ENCODE assay signal across 8 cellular contexts in the genomic region with DNA sequence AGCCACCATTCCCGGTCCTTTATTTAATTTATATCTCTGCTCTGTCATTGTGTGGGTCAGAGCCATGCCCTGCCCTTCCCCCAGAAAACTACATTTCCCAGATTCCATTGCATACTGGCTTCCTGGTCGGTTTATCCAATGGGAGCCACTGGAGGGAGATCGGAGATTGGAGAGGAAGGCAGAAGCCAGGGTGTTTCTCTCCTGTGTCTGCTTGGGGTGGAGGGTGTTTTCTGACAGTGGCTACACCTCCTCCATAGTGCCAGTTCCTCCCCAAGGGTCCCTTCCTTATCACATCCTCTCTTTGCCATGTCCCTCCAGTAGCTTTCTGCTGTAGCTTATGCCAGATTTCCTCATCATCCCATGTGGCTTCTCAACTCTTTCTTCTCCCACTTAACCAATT.
DNase-seq lines count a peak whose midpoint lies in the region; ATAC-seq lines count a peak whose summit lies in the region.

No MANE protein-coding gene starts in this region.

- H3K9ac ChIP-seq in adipocyte (ENCODE audit: low read length) = no peak overlapping the region

- no peaks in the 10 kb centered on the region for H3K27me3 ChIP-seq in adipocyte (replicated peaks; ENCODE audit: control insufficient read depth, insufficient read depth, low read length)

- peak overlapping the region; percentile 44 for H3K4me3 ChIP-seq in adipocyte (ENCODE audit: low read length)

- peaks cover 11% of the 10 kb centered on the region for H3K4me1 ChIP-seq in adipocyte (ENCODE audit: control insufficient read depth, insufficient read depth, low read length)

- H3K9me3 ChIP-seq in adipocyte (ENCODE audit: control insufficient read depth, low read length) = no peaks in the 10 kb centered on the region

- DNase-seq in GM03348 (ENCODE audit: low spot score) (peak; percentile 86), NCI-H2171 (lab: John Stamatoyannopoulos, UW) (peak; percentile 21), adipocyte (ENCODE audit: low read depth) (peak; percentile 75), kidney glomerular epithelial cell (lab: John Stamatoyannopoulos, UW) (peak; percentile 7), GM19240 (ENCODE audit: insufficient read length, low spot score) (no peak), GOT3 (lab: John Stamatoyannopoulos, UW) (no peak)

- no peak for ATAC-seq in HG02870 (IDR thresholded peaks at IDR 0.05; ENCODE audit: unreplicated experiment)
- ATAC-seq in GM18873 (IDR thresholded peaks at IDR 0.05; ENCODE audit: low FRiP score, unreplicated experiment) = no peak

- no peaks in the 10 kb centered on the region for H3K36me3 ChIP-seq in adipocyte (ENCODE audit: control insufficient read depth, insufficient read depth, low read length, severe bottlenecking)

Comparison
In these comparisons a context has a peak if more than half of its experiments do, and no peak if none do; other contexts are left out.
1. DNase-seq: peak in GM03348 (single experiment), NCI-H2171 (single experiment), adipocyte (single experiment) and kidney glomerular epithelial cell (single experiment); none in GM19240 (single experiment) and GOT3 (single experiment).